ENCODE assay signal across 8 cellular contexts in genomic region chr5:127313847-127314473, GRCh38. TPM values are rescaled to one million over a fixed set of nuclear protein-coding genes. Genes with fewer than 3 reads are reported as not detected.
DNase-seq lines count a peak whose midpoint lies in the region; ATAC-seq lines count a peak whose summit lies in the region.

No MANE protein-coding gene starts in this region.

- POLR2A ChIA-PET in T-cell (lab: Charles Lee): no interaction called here

- CTCF ChIA-PET in T-cell (lab: Charles Lee): interaction anchor here in 1 of 2 donors (0.7 to 1.2 kb wide), 4 partner anchors 10 to 476 kb away, joined by 3 to 11 read pairs (median 4); no protein-coding TSS in a partner anchor

- peaks cover 5 to 7% of the 10 kb centered on the region in 2 donors for H3K27me3 Mint-ChIP-seq in T-cell
- H3K27me3 Mint-ChIP-seq in activated naive CD8-positive, alpha-beta T cell treated with anti-CD3 and anti-CD28 coated beads, Interleukin-2, amount 50 U/mL, for 24 hours: peaks cover 6% of the 10 kb centered on the region

- no peak overlapping the region for H3K27ac Mint-ChIP-seq in T-cell
- H3K27ac Mint-ChIP-seq in activated naive CD8-positive, alpha-beta T cell treated with anti-CD3 and anti-CD28 coated beads, Interleukin-2, amount 50 U/mL, for 24 hours: no peak overlapping the region

- peak; percentile 81 for DNase-seq in GM03348 (ENCODE audit: low spot score)
- DNase-seq in HK-2 (ENCODE audit: unreplicated experiment): peak; percentile 39
- DNase-seq in T-cell: peak in 33 of 34 experiments; percentile 17 to 69 (median 54)
- peak; percentile 72 for DNase-seq in activated naive CD8-positive, alpha-beta T cell treated with anti-CD3 and anti-CD28 coated beads, Interleukin-2, amount 50 U/mL, for 24 hours
- DNase-seq in inferior parietal cortex (ENCODE audit: extremely low spot score): peak; percentile 62
- peak; percentile 68 to 69 for DNase-seq in stimulated activated CD4-positive, alpha-beta T cell treated with anti-CD3 and anti-CD28 coated beads, Interleukin-2, amount 100 ng/mL, for 48 hours
- no peak for DNase-seq in GOT3 (lab: John Stamatoyannopoulos, UW)

- ATAC-seq in GM21390 (IDR thresholded peaks at IDR 0.05; ENCODE audit: unreplicated experiment) (peak; percentile 97), T-cell (replicated peaks in 1 of 4) (peak; percentile 55 to 81 (median 66))
- ATAC-seq in activated naive CD8-positive, alpha-beta T cell treated with anti-CD3 and anti-CD28 coated beads, Interleukin-2, amount 50 U/mL, for 24 hours: peak; percentile 75

- H3K36me3 Mint-ChIP-seq in T-cell: no peaks in the 10 kb centered on the region
- no peaks in the 10 kb centered on the region for H3K36me3 Mint-ChIP-seq in activated naive CD8-positive, alpha-beta T cell treated with anti-CD3 and anti-CD28 coated beads, Interleukin-2, amount 50 U/mL, for 24 hours (ENCODE audit: low read depth)

- H3K9me3 Mint-ChIP-seq in T-cell: no peaks in the 10 kb centered on the region
- no peaks in the 10 kb centered on the region for H3K9me3 Mint-ChIP-seq in activated naive CD8-positive, alpha-beta T cell treated with anti-CD3 and anti-CD28 coated beads, Interleukin-2, amount 50 U/mL, for 24 hours

- H3K4me3 Mint-ChIP-seq in T-cell: no peak overlapping the region
- H3K4me3 Mint-ChIP-seq in activated naive CD8-positive, alpha-beta T cell treated with anti-CD3 and anti-CD28 coated beads, Interleukin-2, amount 50 U/mL, for 24 hours: no peak overlapping the region

- H3K4me1 Mint-ChIP-seq in T-cell: peaks cover 0 to 2% (median 2%) of the 10 kb centered on the region in 3 donors
- no peaks in the 10 kb centered on the region for H3K4me1 Mint-ChIP-seq in activated naive CD8-positive, alpha-beta T cell treated with anti-CD3 and anti-CD28 coated beads, Interleukin-2, amount 50 U/mL, for 24 hours

RNA-seq across cellular contexts. Expression of gene MEGF10, which starts 23.4 kb away (rescaled TPM):
- under 1 TPM in 3 of 5 donors, not detected in 2; 0.06 to 0.89 (median 0.47) TPM for total RNA-seq in T-cell
